ENCODE assay signal across 8 cellular contexts in genomic region chr6:20400476-20401402, GRCh38. TPM values are rescaled to one million over a fixed set of nuclear protein-coding genes. Genes with fewer than 3 reads are reported as not detected.
A peak's percentile ranks its signal among the peaks of the same experiment; 100 is the strongest.
DNase-seq lines count a peak whose midpoint lies in the region; ATAC-seq and TF ChIP-seq lines count a peak whose summit lies in the region.

No MANE protein-coding gene starts in this region.

- H3K9me3 Mint-ChIP-seq in CD4-positive, alpha-beta memory T cell = peaks cover 0 to 3% (median 0%) of the 10 kb centered on the region in 8 donors
- H3K9me3 Mint-ChIP-seq in activated B cell treated with CpG ODN at 0.5 μM for 24 hours (no peaks in the 10 kb centered on the region), memory B cell (no peaks in the 10 kb centered on the region)

- H3K27ac ChIP-seq in CD4-positive, alpha-beta memory T cell (ENCODE audit: low read depth, low read length) = peak overlapping the region; percentile 53

- peak overlapping the region; percentile 85 to 97 (median 92) for H3K27ac Mint-ChIP-seq in CD4-positive, alpha-beta memory T cell
- H3K27ac Mint-ChIP-seq in activated B cell treated with CpG ODN at 0.5 μM for 24 hours (peak overlapping the region; percentile 79), memory B cell (peak overlapping the region; percentile 66)

- DNase-seq in CD4-positive, alpha-beta memory T cell = peak; percentile 30 to 57 (median 33)
- DNase-seq in HCEC 1CT (peak; percentile 47), NCI-H2227 treated with DMSO at 0.1 percent for 48 hours (lab: John Stamatoyannopoulos, UW) (peak; percentile 69), activated B cell treated with CpG ODN at 0.5 μM for 24 hours (no peak), memory B cell (ENCODE audit: low spot score in 2 of 2) (no peak), GM19238 (ENCODE audit: insufficient read length, low spot score) (no peak)
- peak; percentile 23 for DNase-seq in effector CD4-positive, alpha-beta T cell
- DNase-seq in stimulated activated CD8-positive, alpha-beta memory T cell treated with anti-CD3 and anti-CD28 coated beads, Interleukin-4, amount 100 ng/mL, for 1 hour (ENCODE audit: low read depth in 2 of 2, low spot score in 1 of 2) = peak; percentile 3 to 11

- intact Hi-C loops in CD4-positive, alpha-beta memory T cell (cut with micrococcal nuclease) = loop anchor here (1.0 to 10.0 kb wide), 5 partner anchors 34 to 1194 kb away; partner anchors contain the start of genes CDKAL1 and SOX4
- intact Hi-C loops in activated B cell treated with CpG ODN at 0.5 μM for 24 hours (cut with micrococcal nuclease) = loop anchor here (1.0 to 10.0 kb wide), 7 partner anchors 80 to 1188 kb away; partner anchors contain the start of gene MBOAT1

- H3K36me3 Mint-ChIP-seq in CD4-positive, alpha-beta memory T cell = peaks cover 0 to 20% of the 10 kb centered on the region in 2 donors
- peaks cover 8% of the 10 kb centered on the region for H3K36me3 Mint-ChIP-seq in activated B cell treated with CpG ODN at 0.5 μM for 24 hours (ENCODE audit: low read depth)
- no peaks in the 10 kb centered on the region for H3K36me3 Mint-ChIP-seq in memory B cell

- peaks cover 19 to 34% (median 28%) of the 10 kb centered on the region in 4 donors for H3K4me1 Mint-ChIP-seq in CD4-positive, alpha-beta memory T cell
- H3K4me1 Mint-ChIP-seq in activated B cell treated with CpG ODN at 0.5 μM for 24 hours (peaks cover 23% of the 10 kb centered on the region), memory B cell (peaks cover 13% of the 10 kb centered on the region)

- peak overlapping the region; percentile 89 to 97 (median 92) for H3K4me3 Mint-ChIP-seq in CD4-positive, alpha-beta memory T cell
- H3K4me3 Mint-ChIP-seq in activated B cell treated with CpG ODN at 0.5 μM for 24 hours (peak overlapping the region; percentile 85), memory B cell (peak overlapping the region; percentile 72)

- CTCF ChIA-PET in CD4-positive, alpha-beta memory T cell (lab: Charles Lee; ENCODE audit: partially characterized antibody) = interaction anchor here (0.9 to 1.9 kb wide), 5 partner anchors 25 to 127 kb away, joined by 3 to 9 read pairs (median 3); no protein-coding TSS in a partner anchor
- CTCF ChIA-PET in activated B cell treated with CpG ODN at 0.5 μM for 24 hours (lab: Charles Lee) = interaction anchor here (0.6 to 2.1 kb wide), 4 partner anchors 23 to 163 kb away, joined by 3 to 4 read pairs (median 4); no protein-coding TSS in a partner anchor

- H3K27me3 ChIP-seq in CD4-positive, alpha-beta memory T cell (ENCODE audit: insufficient read depth, low read length) = no peaks in the 10 kb centered on the region

- H3K27me3 Mint-ChIP-seq in CD4-positive, alpha-beta memory T cell = no peaks in the 10 kb centered on the region
- H3K27me3 Mint-ChIP-seq in activated B cell treated with CpG ODN at 0.5 μM for 24 hours (no peaks in the 10 kb centered on the region), memory B cell (peaks cover 1% of the 10 kb centered on the region)

- no peak for ATAC-seq in activated B cell treated with CpG ODN at 0.5 μM for 24 hours (ENCODE audit: low read depth)
- no peak for ATAC-seq in memory B cell (ENCODE audit: low read depth)

- POLR2A ChIA-PET in CD4-positive, alpha-beta memory T cell (lab: Charles Lee; ENCODE audit: partially characterized antibody) = interaction anchor here (1.0 to 3.9 kb wide), 8 partner anchors 9 to 188 kb away, joined by 3 to 83 read pairs (median 4); partner anchors contain the start of gene MBOAT1
- POLR2A ChIA-PET in activated B cell treated with CpG ODN at 0.5 μM for 24 hours (lab: Charles Lee) = interaction anchor here (1.0 to 1.7 kb wide), 2 partner anchors 81 kb away, joined by 6 to 7 read pairs; no protein-coding TSS in a partner anchor

- peak overlapping the region; percentile 19 to 72 for H3K4me3 ChIP-seq in CD4-positive, alpha-beta memory T cell (ENCODE audit: low read length in 2 of 2)

- H3K36me3 ChIP-seq in CD4-positive, alpha-beta memory T cell (ENCODE audit: insufficient read depth, low read length) = no peaks in the 10 kb centered on the region

- no peaks in the 10 kb centered on the region for H3K9me3 ChIP-seq in CD4-positive, alpha-beta memory T cell (ENCODE audit: control insufficient read depth in 1 of 2, low read length in 2 of 2)

- H3K4me1 ChIP-seq in CD4-positive, alpha-beta memory T cell (ENCODE audit: insufficient read depth, low read length) = peaks cover 22% of the 10 kb centered on the region

- TF ChIP-seq CTCF in activated B cell treated with CpG ODN at 0.5 μM for 24 hours (IDR thresholded peaks at IDR 0.05) = no peak

RNA-seq across cellular contexts. Expression of gene E2F3, which starts 0.9 kb away (rescaled TPM):
- total RNA-seq in CD4-positive, alpha-beta memory T cell = 10 to 100 TPM; 25.2 to 25.5 TPM
- polyA plus RNA-seq in CD4-positive, alpha-beta memory T cell = 1 to 10 TPM; 1.3 to 5.3 TPM
- total RNA-seq in activated B cell treated with CpG ODN at 0.5 μM for 24 hours = 14.0 and 15.6 TPM in 2 replicates

Comparison
In these comparisons a context has a peak if more than half of its experiments do, and no peak if none do; other contexts are left out.
1. DNase-seq: peak in CD4-positive, alpha-beta memory T cell (5 of 5), HCEC 1CT (single experiment), NCI-H2227 treated with DMSO at 0.1 percent for 48 hours (single experiment), effector CD4-positive, alpha-beta T cell (single experiment) and stimulated activated CD8-positive, alpha-beta memory T cell treated with anti-CD3 and anti-CD28 coated beads, Interleukin-4, amount 100 ng/mL, for 1 hour (2 of 2); none in activated B cell treated with CpG ODN at 0.5 μM for 24 hours (single experiment), memory B cell (0 of 2) and GM19238 (single experiment).
2. Peak in every context shown above with its lines, with median percentiles within 50 percentile points of each other: H3K27ac Mint-ChIP-seq and H3K4me3 Mint-ChIP-seq.